ENCODE assay signal across 22 cellular contexts in genomic region chr3:80533553-80533952, GRCh38.
"Had no signal": no experiment of that assay in that cellular context is flagged by ENCODE, and none has a peak within 500 bp of the region (broad histone marks: within the 10 kb centered on the region; RNA-seq: fewer than 3 reads in every experiment).

No MANE protein-coding gene starts in this region.

- H3K27me3 Mint-ChIP-seq: activated naive CD8-positive, alpha-beta T cell treated with anti-CD3 and anti-CD28 coated beads, Interleukin-2, amount 10 ng/mL, durations not matched to agents 7 days and 5 days; natural killer cell treated with Interleukin-12 subunit alpha and Interleukin-12 subunit beta and Interleukin-15 and Interleukin-18, amount 100 ng/mL, for 72 hours; T-cell had no signal

- H3K36me3 ChIP-seq: upper lobe of right lung had no signal

- H3K4me1 Mint-ChIP-seq: activated naive CD8-positive, alpha-beta T cell treated with anti-CD3 and anti-CD28 coated beads, Interleukin-2, amount 10 ng/mL, durations not matched to agents 7 days and 5 days; endodermal cell; immature natural killer cell; T-cell had no signal

- H3K4me1 ChIP-seq: psoas muscle, upper lobe of right lung had no signal

- H3K9me3 ChIP-seq: psoas muscle, upper lobe of right lung had no signal

- H3K4me3 Mint-ChIP-seq: activated naive CD4-positive, alpha-beta T cell treated with anti-CD3 and anti-CD28 coated beads for 36 hours; activated naive CD8-positive, alpha-beta T cell treated with anti-CD3 and anti-CD28 coated beads, Interleukin-2, amount 10 ng/mL, durations not matched to agents 7 days and 5 days; activated T-cell treated with anti-CD3 and anti-CD28 coated beads, Interleukin-2, amount 50 U/mL, for 4 hours; endodermal cell; immature natural killer cell; natural killer cell treated with Interleukin-12 subunit alpha and Interleukin-12 subunit beta and Interleukin-15 and Interleukin-18, amount 100 ng/mL, for 72 hours; T-cell had no signal

- ATAC-seq: activated T-cell treated with anti-CD3 and anti-CD28 coated beads, Interleukin-2, amount 50 U/mL, for 4 hours; left ventricle myocardium superior; natural killer cell treated with Interleukin-12 subunit alpha and Interleukin-12 subunit beta and Interleukin-15 and Interleukin-18, amount 100 ng/mL, for 72 hours; psoas muscle; right cardiac atrium; T-cell; upper lobe of right lung had no signal

- DNase-seq: activated CD4-positive, alpha-beta T cell treated with anti-CD3 and anti-CD28 coated beads, Interleukin-2, amount 50 U/mL, for 4 hours; activated CD8-positive, alpha-beta memory T cell treated with anti-CD3 and anti-CD28 coated beads, Interleukin-2, amount 50 U/mL, for 48 hours; activated naive CD4-positive, alpha-beta T cell treated with anti-CD3 and anti-CD28 coated beads for 36 hours; activated naive CD8-positive, alpha-beta T cell treated with anti-CD3 and anti-CD28 coated beads, Interleukin-2, amount 10 ng/mL, durations not matched to agents 7 days and 5 days; activated T-cell treated with anti-CD3 and anti-CD28 coated beads, Interleukin-2, amount 50 U/mL, for 4 hours; amniotic stem cell; cerebellar nuclear complex; cortex of kidney; endodermal cell; erythroblast; glutamatergic neuron; immature natural killer cell; left ventricle myocardium superior; psoas muscle; right cardiac atrium; stimulated activated CD4-positive, alpha-beta T cell treated with anti-CD3 and anti-CD28 coated beads, Interleukin-4, amount 100 ng/mL, for 24 hours; stimulated activated naive CD4-positive, alpha-beta T cell treated with Interleukin-2 at 50 U/mL for 16 hours; T-cell; upper lobe of right lung had no signal

- H3K27me3 ChIP-seq: hepatocyte, upper lobe of right lung had no signal

- H3K27ac Mint-ChIP-seq: activated naive CD4-positive, alpha-beta T cell treated with anti-CD3 and anti-CD28 coated beads for 36 hours; activated naive CD8-positive, alpha-beta T cell treated with anti-CD3 and anti-CD28 coated beads, Interleukin-2, amount 10 ng/mL, durations not matched to agents 7 days and 5 days; activated T-helper 2 cell treated with anti-CD3 and anti-CD28 coated beads, Interferon-gamma antibody, Interleukin-2, Interleukin-4, amounts not matched to agents 10 μg/mL and 5 μg/mL and 100 μg/mL, durations not matched to agents 14 hours and 24 hours and 36 hours; endodermal cell; immature natural killer cell; natural killer cell treated with Interleukin-12 subunit alpha and Interleukin-12 subunit beta and Interleukin-15 and Interleukin-18, amount 100 ng/mL, for 72 hours; T-cell had no signal

- H3K27ac ChIP-seq: hepatocyte, psoas muscle, upper lobe of right lung had no signal

- H3K4me3 ChIP-seq: hepatocyte, psoas muscle, upper lobe of right lung had no signal

- H3K36me3 Mint-ChIP-seq: activated naive CD8-positive, alpha-beta T cell treated with anti-CD3 and anti-CD28 coated beads, Interleukin-2, amount 10 ng/mL, durations not matched to agents 7 days and 5 days; natural killer cell treated with Interleukin-12 subunit alpha and Interleukin-12 subunit beta and Interleukin-15 and Interleukin-18, amount 100 ng/mL, for 72 hours; T-cell had no signal
